8 cellular contexts compared by ENCODE assay signal in the genomic region with DNA sequence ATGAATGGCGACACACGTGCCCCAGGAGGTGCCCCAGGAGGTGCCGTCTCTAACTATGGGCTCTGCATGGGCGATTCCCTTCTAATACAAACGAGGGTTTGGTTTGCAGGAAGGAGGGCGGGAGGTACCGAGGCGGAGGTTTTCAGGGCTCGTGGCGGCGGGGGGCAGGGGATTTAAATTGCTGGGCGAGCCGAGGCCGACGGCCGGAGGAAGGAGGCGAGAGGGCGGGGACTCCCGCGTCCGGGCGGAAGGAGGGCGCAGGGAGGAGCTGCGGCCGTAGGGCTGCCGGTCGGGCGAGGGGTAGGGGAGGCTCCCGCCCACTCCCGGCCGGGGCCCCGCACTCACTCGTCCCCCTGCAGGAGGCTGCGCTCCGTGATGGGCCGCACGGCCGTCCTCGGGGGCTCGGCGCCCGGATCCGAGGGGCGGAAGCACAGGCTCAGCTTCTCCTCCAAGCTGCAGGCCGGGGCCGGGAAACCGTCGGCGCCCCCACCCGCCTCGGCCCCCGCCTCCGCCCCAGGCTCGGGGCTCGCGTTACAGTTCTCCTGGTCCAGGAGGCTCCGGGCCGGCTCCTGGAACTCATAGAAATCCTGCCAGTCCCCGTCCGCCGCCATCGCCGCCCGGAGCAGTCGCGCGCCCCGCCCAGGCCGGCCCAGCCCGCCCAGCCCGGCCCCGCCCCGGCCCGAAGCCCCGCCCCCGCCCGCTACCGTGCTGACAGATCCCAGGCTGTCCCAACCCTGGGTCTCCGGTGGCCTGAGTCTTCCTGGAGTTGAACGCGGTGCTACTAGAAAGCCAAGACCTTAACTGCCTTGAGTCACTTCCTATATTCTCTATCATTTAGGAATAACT. TPM values are rescaled to one million over a fixed set of nuclear protein-coding genes. Genes with fewer than 3 reads are reported as not detected.
A peak's percentile ranks its signal among the peaks of the same experiment; 100 is the strongest.
DNase-seq lines count a peak whose midpoint lies in the region; ATAC-seq and TF ChIP-seq lines count a peak whose summit lies in the region.

A gene with protein sequence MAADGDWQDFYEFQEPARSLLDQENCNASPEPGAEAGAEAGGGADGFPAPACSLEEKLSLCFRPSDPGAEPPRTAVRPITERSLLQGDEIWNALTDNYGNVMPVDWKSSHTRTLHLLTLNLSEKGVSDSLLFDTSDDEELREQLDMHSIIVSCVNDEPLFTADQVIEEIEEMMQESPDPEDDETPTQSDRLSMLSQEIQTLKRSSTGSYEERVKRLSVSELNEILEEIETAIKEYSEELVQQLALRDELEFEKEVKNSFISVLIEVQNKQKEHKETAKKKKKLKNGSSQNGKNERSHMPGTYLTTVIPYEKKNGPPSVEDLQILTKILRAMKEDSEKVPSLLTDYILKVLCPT (minus strand): TSS at position 637 of the 846 bp plus-strand sequence. CDS start 26 bp downstream, at position 611.

- H3K4me1 ChIP-seq in HCT116 (ENCODE audit: control insufficient read depth in 1 of 2, insufficient read depth in 2 of 2, low read length in 2 of 2) (peaks cover 10 to 19% of the 10 kb centered on the region in 2 experiments), MM.1S (ENCODE audit: low read length) (peaks cover 6% of the 10 kb centered on the region; the same call in 1 of the 2 replicates), parathyroid adenoma (peaks cover 12% of the 10 kb centered on the region), tibial nerve (peaks cover 0 to 25% (median 11%) of the 10 kb centered on the region in 4 donors)

- 0 to 2% methylated on average over 26 to 44 of the region's 81 CpGs for WGBS in tibial nerve, 2 donors

- no peaks in the 10 kb centered on the region for H3K9me3 Mint-ChIP-seq in activated naive CD8-positive, alpha-beta T cell treated with anti-CD3 and anti-CD28 coated beads, Interleukin-2, amount 50 U/mL, for 24 hours

- CTCF ChIA-PET in GM10248 (lab: Yijun Ruan, JAX) = no interaction called here
- CTCF ChIA-PET in HCT116 (lab: Charles Lee) = no interaction called here

- peak within 1 kb of the TSS; percentile 80 to 82 for H3K4me3 ChIP-seq in HCT116 (replicated peaks in 1 of 2; ENCODE audit: low read depth in 1 of 2, low read length in 2 of 2)
- H3K4me3 ChIP-seq in MM.1S (ENCODE audit: low read length) = peak within 1 kb of the TSS; percentile 82
- H3K4me3 ChIP-seq in parathyroid adenoma (ENCODE audit: low read depth, low read length) = peak within 1 kb of the TSS; percentile 72
- H3K4me3 ChIP-seq in tibial nerve = peak within 1 kb of the TSS; percentile 100

- DNase-seq in GM10248 (ENCODE audit: extremely low spot score) (peak; percentile 90), HCT116 (ENCODE audit: low read depth, low spot score) (peak; percentile 33), MM.1S (peak; percentile 84), SW 1271 (lab: John Stamatoyannopoulos, UW) (peak; percentile 66 to 74), Right ventricle myocardium superior (peak; percentile 86), tibial nerve (ENCODE audit: low spot score in 2 of 2) (peak; percentile 40 to 45)
- peak; percentile 78 for DNase-seq in activated naive CD8-positive, alpha-beta T cell treated with anti-CD3 and anti-CD28 coated beads, Interleukin-2, amount 50 U/mL, for 24 hours

- POLR2A ChIA-PET in GM10248 (lab: Yijun Ruan, JAX) = interaction anchor here (0.6 kb wide), 2 partner anchors 13 to 106 kb away, joined by 3 to 5 read pairs; no protein-coding TSS in a partner anchor
- POLR2A ChIA-PET in HCT116 (lab: Charles Lee) = no interaction called here

- no peaks in the 10 kb centered on the region for H3K27me3 Mint-ChIP-seq in activated naive CD8-positive, alpha-beta T cell treated with anti-CD3 and anti-CD28 coated beads, Interleukin-2, amount 50 U/mL, for 24 hours

- peaks cover 12% of the 10 kb centered on the region for H3K36me3 Mint-ChIP-seq in activated naive CD8-positive, alpha-beta T cell treated with anti-CD3 and anti-CD28 coated beads, Interleukin-2, amount 50 U/mL, for 24 hours (ENCODE audit: low read depth)

- H3K36me3 ChIP-seq in HCT116 (ENCODE audit: control insufficient read depth in 1 of 2, insufficient read depth in 2 of 2, low read length in 2 of 2) (no peaks in the 10 kb centered on the region; a peak in 1 of 4 replicates), MM.1S (replicated peaks; ENCODE audit: insufficient read depth, low read length) (no peaks in the 10 kb centered on the region), parathyroid adenoma (ENCODE audit: control insufficient read depth, insufficient read depth, low read length) (no peaks in the 10 kb centered on the region), tibial nerve (no peaks in the 10 kb centered on the region)

- no peaks in the 10 kb centered on the region for H4K20me1 ChIP-seq in HCT116 (ENCODE audit: insufficient read depth)
- no peaks in the 10 kb centered on the region for H4K20me1 ChIP-seq in MM.1S (ENCODE audit: insufficient read depth, low read length)

- no TSS peak for BruUV-seq in HCT116 (replicated peaks; lab: Mats Ljungman, UMichigan)

- ATAC-seq in HCT116 = peak; percentile 96
- ATAC-seq in activated naive CD8-positive, alpha-beta T cell treated with anti-CD3 and anti-CD28 coated beads, Interleukin-2, amount 50 U/mL, for 24 hours = peak; percentile 97
- peak; percentile 99 for ATAC-seq in Right ventricle myocardium superior (ENCODE audit: poor library complexity)

- intact Hi-C loops in HCT116 (cut with micrococcal nuclease) (no loop called here), Right ventricle myocardium superior (cut with DNase I) (loop anchor here (10.0 kb wide), 1 partner anchor 243 kb away; a partner anchor contains a TSS)

- H3K79me2 ChIP-seq in HCT116 (ENCODE audit: insufficient read depth, low read length) = peaks cover 44% of the 10 kb centered on the region
- peaks cover 25% of the 10 kb centered on the region for H3K79me2 ChIP-seq in MM.1S (ENCODE audit: low read length)
- peaks cover 15% of the 10 kb centered on the region for H3K79me2 ChIP-seq in parathyroid adenoma

- H3K27ac Mint-ChIP-seq in activated naive CD8-positive, alpha-beta T cell treated with anti-CD3 and anti-CD28 coated beads, Interleukin-2, amount 50 U/mL, for 24 hours = peak within 1 kb of the TSS; percentile 88

- no peaks in the 10 kb centered on the region for H3K27me3 ChIP-seq in HCT116 (ENCODE audit: insufficient read depth, low read length)
- no peaks in the 10 kb centered on the region for H3K27me3 ChIP-seq in MM.1S (replicated peaks; ENCODE audit: insufficient read depth, low read length)
- no peaks in the 10 kb centered on the region for H3K27me3 ChIP-seq in parathyroid adenoma (ENCODE audit: control insufficient read depth, insufficient read depth, low read length)
- H3K27me3 ChIP-seq in tibial nerve = no peaks in the 10 kb centered on the region

- TF ChIP-seq CTCF in GM10248 (IDR thresholded peaks at IDR 0.05; ENCODE audit: control extremely low read depth, extremely low read depth, low read depth, missing control alignments) = no peak
- TF ChIP-seq CTCF in HCT116 (IDR thresholded peaks at IDR 0.05 in 2 of 3, conservative IDR thresholded peaks at IDR 0.05 in 1 of 3; ENCODE audit: borderline replicate concordance in 1 of 3, insufficient read depth in 1 of 3, low read depth in 2 of 3, low read length in 2 of 3) = no peak
- no peak for TF ChIP-seq CTCF in MM.1S (IDR thresholded peaks at IDR 0.05; ENCODE audit: low read length)
- TF ChIP-seq CTCF in parathyroid adenoma (IDR thresholded peaks at IDR 0.05) = no peak
- no peak for TF ChIP-seq CTCF in tibial nerve (IDR thresholded peaks at IDR 0.05)

- peak within 1 kb of the TSS; percentile 93 for H3K4me3 Mint-ChIP-seq in activated naive CD8-positive, alpha-beta T cell treated with anti-CD3 and anti-CD28 coated beads, Interleukin-2, amount 50 U/mL, for 24 hours

- H3K9me3 ChIP-seq in HCT116 (ENCODE audit: control insufficient read depth in 1 of 2, insufficient read depth in 1 of 2, low read depth in 1 of 2, low read length in 2 of 2) (no peaks in the 10 kb centered on the region), MM.1S (replicated peaks; ENCODE audit: insufficient read depth, low read length) (no peaks in the 10 kb centered on the region), parathyroid adenoma (ENCODE audit: control insufficient read depth, low read length) (no peaks in the 10 kb centered on the region), tibial nerve (no peaks in the 10 kb centered on the region)

- RAD21 ChIA-PET in HCT116 (lab: Charles Lee; ENCODE audit: low non-redundant PET in 1 of 2, low total read pairs in 2 of 2, uncharacterized antibody in 2 of 2, unreplicated experiment in 2 of 2) = no interaction called here

- no peak for TF ChIP-seq RAD21 in HCT116 (IDR thresholded peaks at IDR 0.05; ENCODE audit: low read depth)

- no peak for TF ChIP-seq EP300 in tibial nerve (IDR thresholded peaks at IDR 0.05)

- H3K9ac ChIP-seq in HCT116 (ENCODE audit: low read length) = peak within 1 kb of the TSS; percentile 80
- H3K9ac ChIP-seq in MM.1S (ENCODE audit: low read length) = peak within 1 kb of the TSS; percentile 64
- peak within 1 kb of the TSS; percentile 11 for H3K9ac ChIP-seq in parathyroid adenoma

- TF ChIP-seq POLR2A in HCT116 (IDR thresholded peaks at IDR 0.05; ENCODE audit: borderline replicate concordance, extremely low read depth, insufficient read depth, insufficient read length) (peak; percentile 32), tibial nerve (IDR thresholded peaks at IDR 0.05) (no peak)

- H2AFZ ChIP-seq in HCT116 (ENCODE audit: low read depth, low read length, poor library complexity, severe bottlenecking) (peak within 1 kb of the TSS; percentile 92), MM.1S (ENCODE audit: low read length) (peak within 1 kb of the TSS; percentile 79), parathyroid adenoma (peak within 1 kb of the TSS; percentile 95)

- H3K9me2 ChIP-seq in HCT116 (ENCODE audit: insufficient read depth) (no peaks in the 10 kb centered on the region), MM.1S (replicated peaks; ENCODE audit: insufficient read depth, low read length) (no peaks in the 10 kb centered on the region)

- H3K4me1 Mint-ChIP-seq in activated naive CD8-positive, alpha-beta T cell treated with anti-CD3 and anti-CD28 coated beads, Interleukin-2, amount 50 U/mL, for 24 hours = peaks cover 31% of the 10 kb centered on the region

- peak within 1 kb of the TSS; percentile 95 for H3K4me2 ChIP-seq in HCT116 (ENCODE audit: low read length)
- H3K4me2 ChIP-seq in MM.1S (ENCODE audit: low read depth, low read length) = peak within 1 kb of the TSS; percentile 94
- H3K4me2 ChIP-seq in parathyroid adenoma (ENCODE audit: low read length) = peak within 1 kb of the TSS; percentile 77

- H3K27ac ChIP-seq in HCT116 (ENCODE audit: low read depth, low read length) = peak within 1 kb of the TSS; percentile 76
- peak within 1 kb of the TSS; percentile 42; the same call in 1 of the 2 replicates for H3K27ac ChIP-seq in MM.1S (ENCODE audit: low read length)
- H3K27ac ChIP-seq in parathyroid adenoma = peak within 1 kb of the TSS; percentile 74
- H3K27ac ChIP-seq in tibial nerve = peak within 1 kb of the TSS; percentile 94 to 99 (median 96)

- no peaks in the 10 kb centered on the region for H3F3A ChIP-seq in MM.1S (ENCODE audit: insufficient read depth, low read length)

TF ChIP-seq in HCT116, 20 proteins besides CTCF, POLR2A, EP300 and RAD21 (continues in another document):
- TF ChIP-seq ZFX (IDR thresholded peaks at IDR 0.05) (peak; percentile 81), YY1 (IDR thresholded peaks at IDR 0.05; ENCODE audit: extremely low read depth, insufficient replicate concordance, low read depth, low read length) (no peak)

RNA-seq across cellular contexts. Expression of the gene that starts here (rescaled TPM):
- total RNA-seq in HCT116 (2021; ENCODE audit: unreplicated experiment) = 14.8 TPM
- polyA plus RNA-seq in HCT116 (2012) = 6.9 and 9.6 TPM in 2 replicates
- 38.3 TPM for total RNA-seq in Right ventricle myocardium superior
- 10 to 100 TPM; 42.4 to 93.8 (median 61.1) TPM for total RNA-seq in tibial nerve

Comparison
In these comparisons a context has a peak if more than half of its experiments do, and no peak if none do; other contexts are left out.
1. Peak in every context shown above with its lines: DNase-seq, ATAC-seq, H3K4me3 ChIP-seq and H3K27ac ChIP-seq.
2. DNase-seq: peak in every context shown above with its lines; median percentile 90 in GM10248; 86 in Right ventricle myocardium superior; 84 in MM.1S; 78 in activated naive CD8-positive, alpha-beta T cell treated with anti-CD3 and anti-CD28 coated beads, Interleukin-2, amount 50 U/mL, for 24 hours; 70 in SW 1271; 42 in tibial nerve; 33 in HCT116.
3. H3K27ac ChIP-seq: peak in every context shown above with its lines; median percentile 96 in tibial nerve; 76 in HCT116; 74 in parathyroid adenoma; 42 in MM.1S.
4. H3K9ac ChIP-seq: peak in every context shown above with its lines; median percentile 80 in HCT116; 64 in MM.1S; 11 in parathyroid adenoma.